Comparison of ENCODE assay signal across 12 cellular contexts in genomic region chr7:27922907-27923306, GRCh38.
DNase-seq lines count a peak whose midpoint lies in the region; ATAC-seq and TF ChIP-seq lines count a peak whose summit lies in the region.
"Had no signal": no experiment of that assay in that cellular context is flagged by ENCODE, and none has a peak within 500 bp of the region (broad histone marks: within the 10 kb centered on the region; RNA-seq: fewer than 3 reads in every experiment).

No MANE protein-coding gene starts in this region.

- H3K27me3 ChIP-seq in osteoblast (ENCODE audit: insufficient read depth, low read length) (no peaks in the 10 kb centered on the region), spleen (replicated peaks in 1 of 7) (no peaks in the 10 kb centered on the region)
- H3K27me3 ChIP-seq: brain microvascular endothelial cell had no signal

- H3K4me1 ChIP-seq in osteoblast (ENCODE audit: insufficient read depth, low read length) (peaks cover 33% of the 10 kb centered on the region), spleen (peaks cover 0 to 72% (median 22%) of the 10 kb centered on the region in 6 donors)

- 60 to 69% (median 65%) methylated on average over 5 of the region's 5 CpGs for WGBS in spleen, 5 donors

- H3K9me3 ChIP-seq in osteoblast (ENCODE audit: low read depth, low read length) (no peaks in the 10 kb centered on the region), spleen (no peaks in the 10 kb centered on the region)

- peaks cover 2% of the 10 kb centered on the region for H3K79me2 ChIP-seq in osteoblast (ENCODE audit: insufficient read depth, low read length)

- H2AFZ ChIP-seq in osteoblast (ENCODE audit: low read length) = peak overlapping the region; percentile 1

- DNase-seq in NCI-H524 (lab: John Stamatoyannopoulos, UW) (peak; percentile 40 to 81), osteoblast (ENCODE audit: insufficient read length, low spot score, missing footprints) (no peak), spleen (no peak), islet precursor cell (no peak)
- DNase-seq: activated effector memory CD4-positive, alpha-beta T cell treated with Interleukin-2 at 50 U/mL for 16 hours; brain microvascular endothelial cell; mesenchymal stem cell; NCI-H748 treated with DMSO at 0.1 percent for 48 hours had no signal

- H4K20me1 ChIP-seq in osteoblast (ENCODE audit: insufficient read depth, low read length) = no peaks in the 10 kb centered on the region

- peak overlapping the region; percentile 24 for H3K4me2 ChIP-seq in osteoblast (ENCODE audit: insufficient read depth, low read length)

- no peak overlapping the region for H3K4me3 ChIP-seq in osteoblast (ENCODE audit: insufficient read depth, low read length)
- no peak overlapping the region for H3K4me3 ChIP-seq in spleen
- H3K4me3 ChIP-seq: SK-N-MC had no signal

- no peaks in the 10 kb centered on the region for H3K36me3 ChIP-seq in osteoblast (ENCODE audit: insufficient read depth, low read length)
- H3K36me3 ChIP-seq in spleen = no peaks in the 10 kb centered on the region
- H3K36me3 ChIP-seq: brain microvascular endothelial cell had no signal

- intact Hi-C loops in spleen (cut with DNase I; ENCODE audit: low total_unique reads) = loop anchor here (10.0 kb wide), 1 partner anchor 728 kb away; no protein-coding TSS in a partner anchor

- TF ChIP-seq POLR2A in spleen (IDR thresholded peaks at IDR 0.05) = no peak

- H3K27ac ChIP-seq in osteoblast (ENCODE audit: low read depth, low read length) (peak overlapping the region; percentile 27), spleen (no peak overlapping the region)
- H3K27ac ChIP-seq: brain microvascular endothelial cell, SK-N-MC had no signal

- TF ChIP-seq CTCF in osteoblast (IDR thresholded peaks at IDR 0.05; ENCODE audit: extremely low read depth, low read depth, low read length) (no peak), spleen (IDR thresholded peaks at IDR 0.05 in 8 of 11, conservative IDR thresholded peaks at IDR 0.05 in 3 of 11) (no peak)

- peak; percentile 52 for ATAC-seq in GM18867 (IDR thresholded peaks at IDR 0.05; ENCODE audit: unreplicated experiment)
- ATAC-seq in HG02759 (IDR thresholded peaks at IDR 0.05; ENCODE audit: unreplicated experiment) = peak; percentile 68
- no peak for ATAC-seq in HG03342 (IDR thresholded peaks at IDR 0.05; ENCODE audit: unreplicated experiment)

Comparison
In these comparisons a context has a peak if more than half of its experiments do, and no peak if none do; other contexts are left out.
1. DNase-seq: peak in NCI-H524 (2 of 2); none in osteoblast (single experiment), spleen (single experiment) and islet precursor cell (single experiment).